In the genomic region with DNA sequence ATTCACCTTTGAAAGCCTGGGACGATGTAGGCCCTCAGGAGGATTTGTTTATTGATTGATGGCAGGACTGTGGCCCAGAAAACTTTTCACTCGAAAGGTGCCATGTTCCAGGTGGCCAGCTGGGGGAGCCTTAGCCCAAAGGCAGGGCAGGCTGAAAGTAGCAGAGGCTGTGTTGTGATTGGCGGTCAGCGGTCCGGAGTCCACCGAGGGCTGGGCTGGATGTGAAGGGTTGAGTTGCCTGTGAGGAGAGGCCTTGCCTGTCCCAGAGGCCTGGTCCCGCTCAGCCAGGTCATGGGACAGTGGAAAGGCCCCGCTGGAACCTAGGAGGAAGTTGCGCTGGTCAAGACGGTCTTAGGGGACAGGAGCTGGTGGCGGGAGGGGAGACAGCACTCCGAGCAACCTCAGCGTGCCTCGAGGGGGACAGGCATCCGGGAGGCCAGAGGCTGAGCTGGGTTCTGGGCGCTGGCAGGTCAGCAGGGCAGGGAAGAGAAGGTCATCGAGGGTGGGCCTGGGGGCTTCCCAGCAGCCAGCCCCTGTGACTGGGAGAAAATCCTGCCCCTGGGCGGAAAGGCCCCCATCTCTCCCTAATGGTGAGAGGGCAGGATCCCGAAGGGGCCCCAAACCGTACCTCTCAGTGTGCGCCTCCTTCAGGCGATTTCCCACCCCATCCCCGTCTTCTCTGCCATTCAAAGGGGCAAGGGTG, we compare ENCODE assay signal across 8 cellular contexts. TPM values are rescaled to one million over a fixed set of nuclear protein-coding genes. Genes with fewer than 3 reads are reported as not detected.
A peak's percentile ranks its signal among the peaks of the same experiment; 100 is the strongest.
DNase-seq lines count a peak whose midpoint lies in the region; ATAC-seq, FAIRE-seq and TF ChIP-seq lines count a peak whose summit lies in the region.

No MANE protein-coding gene starts in this region.

- no peaks in the 10 kb centered on the region for H4K20me1 ChIP-seq in OCI-LY7 (ENCODE audit: insufficient read depth, low read length)

- TF ChIP-seq CTCF in AG04450 (IDR thresholded peaks at IDR 0.05; ENCODE audit: low read depth, low read length) (peak; percentile 60), OCI-LY7 (conservative IDR thresholded peaks at IDR 0.05; ENCODE audit: low read length) (peak; percentile 78)

- intact Hi-C loops in OCI-LY7 (cut with micrococcal nuclease; ENCODE audit: unreplicated experiment) = loop anchor here (1.0 kb wide), 1 partner anchor 198 kb away; no protein-coding TSS in a partner anchor

- POLR2A ChIA-PET in AG04450 (lab: Yijun Ruan, JAX) (no interaction called here), OCI-LY7 (lab: Charles Lee) (no interaction called here)

- DNase-seq in AG04450 (ENCODE audit: low read depth, low spot score) (no peak), GM12891 (ENCODE audit: insufficient read length, low spot score) (peak; percentile 70), OCI-LY7 (ENCODE audit: low spot score) (peak; percentile 32), iPS DF 4.7 (ENCODE audit: extremely low read depth, low spot score) (peak; percentile 38), cerebellum (ENCODE audit: low spot score) (no peak)
- DNase-seq in activated effector memory CD4-positive, alpha-beta T cell treated with Interleukin-2 at 50 U/mL for 16 hours = peak; percentile 18
- peak; percentile 15 for DNase-seq in stimulated activated CD8-positive, alpha-beta memory T cell treated with anti-CD3 and anti-CD28 coated beads, Interleukin-12 subunit alpha, Interleukin-12 subunit beta, amount 100 ng/mL, for 1 hour (ENCODE audit: low read depth)

- no peaks in the 10 kb centered on the region for H3K9me2 ChIP-seq in OCI-LY7 (ENCODE audit: insufficient read depth, low read length)

- H3K9me3 ChIP-seq in AG04450 (ENCODE audit: control insufficient read depth, insufficient read depth, low read length) (no peaks in the 10 kb centered on the region; the same call in 1 of the 2 replicates), OCI-LY7 (ENCODE audit: low read length) (no peaks in the 10 kb centered on the region)

- no peaks in the 10 kb centered on the region for H3K36me3 ChIP-seq in OCI-LY7 (ENCODE audit: insufficient read depth, low read length)

- no peak for TF ChIP-seq POLR2A in GM12891 (IDR thresholded peaks at IDR 0.05; ENCODE audit: low read depth, low read length)

- no peaks in the 10 kb centered on the region for H3K4me1 ChIP-seq in OCI-LY7 (ENCODE audit: insufficient read depth, low read length, poor library complexity, severe bottlenecking)

- no peaks in the 10 kb centered on the region for H3K27me3 ChIP-seq in AG04450 (ENCODE audit: control insufficient read depth, insufficient read depth, low read length)

- H3K27ac ChIP-seq in AG04450 (ENCODE audit: low read depth, low read length) (no peak overlapping the region), OCI-LY7 (ENCODE audit: low read depth, low read length, poor library complexity, severe bottlenecking) (no peak overlapping the region)

- no peak overlapping the region for H3K4me3 ChIP-seq in AG04450 (ENCODE audit: low read depth, low read length)
- no peak overlapping the region for H3K4me3 ChIP-seq in OCI-LY7 (ENCODE audit: low read depth, low read length, poor library complexity, severe bottlenecking)

- no peak overlapping the region for H2AFZ ChIP-seq in OCI-LY7 (ENCODE audit: low read length)

- CTCF ChIA-PET in AG04450 (lab: Charles Lee) = interaction anchor here (0.6 kb wide), 1 partner anchor 70 kb away, joined by 4 read pairs; no protein-coding TSS in a partner anchor
- CTCF ChIA-PET in OCI-LY7 (lab: Charles Lee; ENCODE audit: unreplicated experiment) = no interaction called here

- no peaks in the 10 kb centered on the region for H3K79me2 ChIP-seq in OCI-LY7 (ENCODE audit: insufficient read depth, low read depth, low read length)

- no TSS peak for BruUV-seq in OCI-LY7 (replicated peaks; lab: Mats Ljungman, UMichigan)

- ATAC-seq in HG03039 (IDR thresholded peaks at IDR 0.05; ENCODE audit: unreplicated experiment) = peak; percentile 59

- H3K4me2 ChIP-seq in OCI-LY7 (ENCODE audit: low read length) = no peak overlapping the region

- FAIRE-seq in GM12891 (lab: Jason Lieb, UNC) = peak; percentile 84

TF ChIP-seq in GM12891, 5 proteins besides CTCF, POLR2A, EP300 and RAD21:
- no peak for TF ChIP-seq TAF1 (IDR thresholded peaks at IDR 0.05; ENCODE audit: low read depth, low read length)
- no peak for TF ChIP-seq POLR2AphosphoS5 (IDR thresholded peaks at IDR 0.05; ENCODE audit: low read depth, low read length)
- 0 out of 2 replicates have a peak, but pooled peaks have one; percentile 13 for TF ChIP-seq SPI1 (IDR thresholded peaks at IDR 0.05; ENCODE audit: low read depth, low read length)

RNA-seq across cellular contexts. Expression of a gene that starts 26.3 kb away (rescaled TPM):
- not detected in 2 replicates for polyA plus RNA-seq in AG04450 (2011; rRNA removed)
- polyA minus RNA-seq in AG04450 (2011; rRNA and poly(A)+ RNA removed) = not detected in 2 replicates
- polyA plus RNA-seq in GM12891 (2012; ENCODE audit: low read depth, missing spikeins) = 0.50 TPM
- not detected in 2 replicates for total RNA-seq in OCI-LY7 (2014; rRNA removed; shearing (Covaris generic))
- total RNA-seq in OCI-LY7 (2022) (not detected in 2 replicates), cerebellum (not detected)

RNA-seq across cellular contexts. Expression of a gene that starts 39.2 kb away (rescaled TPM):
- polyA plus RNA-seq in AG04450 (2011; rRNA removed) = 22.9 and 24.9 TPM in 2 replicates
- 9.9 and 11.1 TPM in 2 replicates for polyA minus RNA-seq in AG04450 (2011; rRNA and poly(A)+ RNA removed)
- polyA plus RNA-seq in GM12891 (2012; ENCODE audit: low read depth, missing spikeins) = 54.5 TPM
- total RNA-seq in OCI-LY7 (2014; rRNA removed; shearing (Covaris generic)) = 51.4 and 54.0 TPM in 2 replicates
- total RNA-seq in OCI-LY7 (2022) (101 and 103 TPM in 2 replicates), cerebellum (17.6 TPM)

RNA-seq across cellular contexts. Expression of a gene that starts 52.0 kb away (rescaled TPM):
- polyA plus RNA-seq in AG04450 (2011; rRNA removed) = 16.8 and 17.6 TPM in 2 replicates
- 21.6 and 25.7 TPM in 2 replicates for polyA minus RNA-seq in AG04450 (2011; rRNA and poly(A)+ RNA removed)
- polyA plus RNA-seq in GM12891 (2012; ENCODE audit: low read depth, missing spikeins) = 25.1 TPM
- total RNA-seq in OCI-LY7 (2014; rRNA removed; shearing (Covaris generic)) = 50.8 and 56.1 TPM in 2 replicates
- 57.5 and 66.4 TPM in 2 replicates for total RNA-seq in OCI-LY7 (2022)
- 21.9 TPM for total RNA-seq in cerebellum

RNA-seq across cellular contexts. Expression of a gene that starts 52.3 kb away (rescaled TPM):
- 1.8 and 2.3 TPM in 2 replicates for polyA plus RNA-seq in AG04450 (2011; rRNA removed)
- polyA minus RNA-seq in AG04450 (2011; rRNA and poly(A)+ RNA removed) = 1.1 and 1.7 TPM in 2 replicates
- 9.0 TPM for polyA plus RNA-seq in GM12891 (2012; ENCODE audit: low read depth, missing spikeins)
- total RNA-seq in OCI-LY7 (2014; rRNA removed; shearing (Covaris generic)) = 1.2 and 2.0 TPM in 2 replicates
- 6.7 and 7.9 TPM in 2 replicates for total RNA-seq in OCI-LY7 (2022)
- total RNA-seq in cerebellum = 0.91 TPM

Comparison
In these comparisons a context has a peak if more than half of its experiments do, and no peak if none do; other contexts are left out.
1. DNase-seq: peak in GM12891 (single experiment), OCI-LY7 (single experiment), activated effector memory CD4-positive, alpha-beta T cell treated with Interleukin-2 at 50 U/mL for 16 hours (single experiment), iPS DF 4.7 (single experiment) and stimulated activated CD8-positive, alpha-beta memory T cell treated with anti-CD3 and anti-CD28 coated beads, Interleukin-12 subunit alpha, Interleukin-12 subunit beta, amount 100 ng/mL, for 1 hour (single experiment); none in AG04450 (single experiment) and cerebellum (single experiment).